ENCODE assay signal across 10 cellular contexts in the genomic region with DNA sequence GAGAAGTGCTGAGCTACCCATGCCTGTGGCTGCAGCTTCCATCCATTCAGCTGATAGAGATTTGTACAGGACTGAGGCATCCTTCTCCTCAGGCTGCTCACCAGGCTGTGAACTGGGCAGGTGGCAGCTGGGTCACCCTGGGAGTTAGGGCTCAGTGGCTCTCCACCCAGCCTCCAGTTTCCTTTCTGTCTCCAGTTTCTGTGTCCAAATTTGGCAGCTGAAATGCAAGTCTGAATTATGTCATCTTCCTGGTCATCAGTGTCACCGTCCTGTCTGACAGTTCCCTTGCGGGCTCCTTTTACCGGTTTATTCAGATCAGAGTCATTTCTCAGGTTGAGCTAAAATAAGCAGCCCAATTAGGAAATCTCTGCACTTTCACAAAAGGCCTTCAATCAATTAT.
DNase-seq lines count a peak whose midpoint lies in the region; ATAC-seq and TF ChIP-seq lines count a peak whose summit lies in the region.
"Had no signal": no experiment of that assay in that cellular context is flagged by ENCODE, and none has a peak within 500 bp of the region (broad histone marks: within the 10 kb centered on the region; RNA-seq: fewer than 3 reads in every experiment).

No MANE protein-coding gene starts in this region.

- BruUV-seq in PC-9 (replicated peaks; lab: Mats Ljungman, UMichigan): no TSS peak

- DNase-seq in ureter (ENCODE audit: low spot score) (no peak), NCI-H1694 (lab: John Stamatoyannopoulos, UW) (no peak), PC-9 (no peak)
- DNase-seq in activated naive CD4-positive, alpha-beta T cell (lab: John Stamatoyannopoulos, UW): no peak
- DNase-seq: activated CD4-positive, alpha-beta T cell treated with anti-CD3 and anti-CD28 coated beads for 1 hour had no signal

- no peaks in the 10 kb centered on the region; the same call in 1 of the 2 replicates for H3K4me1 ChIP-seq in PC-9 (replicated peaks; ENCODE audit: insufficient read depth)
- H3K4me1 ChIP-seq: breast epithelium had no signal

- no peak overlapping the region for H3K27ac ChIP-seq in PC-9
- H3K27ac ChIP-seq: breast epithelium had no signal

- POLR2A ChIA-PET in PC-9 (lab: Charles Lee; ENCODE audit: unreplicated experiment): no interaction called here

- peak; percentile 82 for ATAC-seq in GM18502 (IDR thresholded peaks at IDR 0.05; ENCODE audit: poor library complexity, unreplicated experiment)
- peak; percentile 74 for ATAC-seq in GM19438 (IDR thresholded peaks at IDR 0.05; ENCODE audit: low read depth, unreplicated experiment)
- ATAC-seq in HG02798 (IDR thresholded peaks at IDR 0.05; ENCODE audit: poor library complexity, unreplicated experiment): peak; percentile 94
- ATAC-seq in HG03521 (IDR thresholded peaks at IDR 0.05; ENCODE audit: unreplicated experiment): peak; percentile 87

- H3K9me2 ChIP-seq in PC-9 (ENCODE audit: insufficient read depth): no peaks in the 10 kb centered on the region

- CTCF ChIA-PET in PC-9 (lab: Charles Lee): no interaction called here

- intact Hi-C loops in PC-9 (cut with micrococcal nuclease; ENCODE audit: unreplicated experiment): no loop called here

- no peaks in the 10 kb centered on the region for H3F3A ChIP-seq in PC-9 (ENCODE audit: insufficient read depth, low read depth)

- H3K4me2 ChIP-seq in PC-9: no peak overlapping the region

- TF ChIP-seq CTCF in PC-9 (conservative IDR thresholded peaks at IDR 0.05): no peak

- no peaks in the 10 kb centered on the region for H3K27me3 ChIP-seq in PC-9 (ENCODE audit: insufficient read depth, low read depth)
- H3K27me3 ChIP-seq: breast epithelium had no signal

- H4K20me1 ChIP-seq in PC-9 (ENCODE audit: insufficient read depth): no peaks in the 10 kb centered on the region

- no peak overlapping the region for H3K4me3 ChIP-seq in PC-9
- H3K4me3 ChIP-seq: breast epithelium had no signal

- no peaks in the 10 kb centered on the region for H3K79me2 ChIP-seq in PC-9 (ENCODE audit: low read depth)

- H3K9me3 ChIP-seq in PC-9 (ENCODE audit: insufficient read depth, low read depth): 0 out of 2 replicates have a peak, but pooled peaks cover 2% of the 10 kb centered on the region
- H3K9me3 ChIP-seq: breast epithelium had no signal

- H2AFZ ChIP-seq in PC-9: no peak overlapping the region

- H3K36me3 ChIP-seq in PC-9 (ENCODE audit: low read depth): no peaks in the 10 kb centered on the region
- H3K36me3 ChIP-seq: breast epithelium had no signal
